27 cellular contexts compared by ENCODE assay signal in genomic region chr7:127000725-127001124, GRCh38.
DNase-seq lines count a peak whose midpoint lies in the region; ATAC-seq, FAIRE-seq and TF ChIP-seq lines count a peak whose summit lies in the region.
"Had no signal": no experiment of that assay in that cellular context is flagged by ENCODE, and none has a peak within 500 bp of the region (broad histone marks: within the 10 kb centered on the region; RNA-seq: fewer than 3 reads in every experiment).

No MANE protein-coding gene starts in this region.

- H3K4me2 ChIP-seq in K562 (ENCODE audit: insufficient read depth, low read length), result no peak overlapping the region
- H3K4me2 ChIP-seq: A549; BLaER1; BLaER1 treated with 17β-estradiol and CSF1 and Interleukin-3, amounts not matched to agents 10 nM and 100 nM had no signal

- CTCF ChIA-PET in K562 (lab: Yijun Ruan, JAX; ENCODE audit: low intra/inter-chr PET ratio), result no interaction called here

- WGBS in K562 (ENCODE audit: insufficient coverage, low coverage, missing lambda C conversion rate), result 5% methylated on average over 3 of the region's 3 CpGs

- no peaks in the 10 kb centered on the region for H3K9me3 ChIP-seq in K562 (replicated peaks; ENCODE audit: control insufficient read depth, insufficient read depth, low read depth, low read length)
- H3K9me3 ChIP-seq: A549; BE2C; BLaER1; BLaER1 treated with 17β-estradiol and CSF1 and Interleukin-3, amounts not matched to agents 10 nM and 100 nM; Caco-2 had no signal

- intact Hi-C loops in K562 (cut with micrococcal nuclease), result no loop called here

- H3K9me1 ChIP-seq in K562 (ENCODE audit: control insufficient read depth, insufficient read depth, low read length), result no peaks in the 10 kb centered on the region

- no peaks in the 10 kb centered on the region for H4K20me1 ChIP-seq in K562 (replicated peaks; ENCODE audit: control insufficient read depth, insufficient read depth, low read length)
- H4K20me1 ChIP-seq: BLaER1; BLaER1 treated with 17β-estradiol and CSF1 and Interleukin-3, amounts not matched to agents 10 nM and 100 nM had no signal

- no peak for TF ChIP-seq CTCF in K562 (IDR thresholded peaks at IDR 0.05 in 2 of 3, conservative IDR thresholded peaks at IDR 0.05 in 1 of 3; ENCODE audit: insufficient read depth in 2 of 3, low read depth in 1 of 3, low read length in 3 of 3)

- DNase-seq in K562 (ENCODE audit: extremely low read depth in 1 of 4, low spot score in 3 of 4), result no peak
- no peak for DNase-seq in AML-193 (lab: John Stamatoyannopoulos, UW)
- DNase-seq: 8988T; ACHN; BE2C; C1 segment of cervical spinal cord; Caco-2; Calu3; CD4-positive, alpha-beta memory T cell; CD4-positive, alpha-beta T cell; CD4-positive, CD25-positive, alpha-beta regulatory T cell; CD8-positive, alpha-beta memory T cell; CD8-positive, alpha-beta T cell; COR-L47; DMS 273 treated with DMSO at 0.1 percent for 48 hours; DMS153; DMS53; DMS79; DMS79 treated with DMSO at 0.1 percent for 48 hours; DND-41; EL had no signal

- TF ChIP-seq POLR2A in K562 (conservative IDR thresholded peaks at IDR 0.05), result no peak

- no peaks in the 10 kb centered on the region for H3K36me3 ChIP-seq in K562 (ENCODE audit: control insufficient read depth, insufficient read depth, low read length)
- H3K36me3 ChIP-seq: BE2C; BLaER1; BLaER1 treated with 17β-estradiol and CSF1 and Interleukin-3, amounts not matched to agents 10 nM and 100 nM had no signal

- in situ Hi-C loops in K562 (cut with MboI), result no loop called here

- POLR2A ChIA-PET in K562 (lab: Yijun Ruan, JAX), result no interaction called here

- no peak for TF ChIP-seq EP300 in K562 (IDR thresholded peaks at IDR 0.05; ENCODE audit: low read length)

- no peaks in the 10 kb centered on the region for H3K4me1 ChIP-seq in K562 (replicated peaks in 1 of 2; ENCODE audit: control insufficient read depth in 2 of 2, insufficient read depth in 2 of 2, low read length in 2 of 2)
- H3K4me1 ChIP-seq: A549, BE2C, BLaER1, Caco-2 had no signal

- H3K27me3 ChIP-seq in K562 (ENCODE audit: control insufficient read depth in 2 of 2, insufficient read depth in 2 of 2, low read length in 2 of 2), result no peaks in the 10 kb centered on the region
- H3K27me3 ChIP-seq: BLaER1; BLaER1 treated with 17β-estradiol and CSF1 and Interleukin-3, amounts not matched to agents 10 nM and 100 nM had no signal

- no peak for TF ChIP-seq RAD21 in K562 (CRISPR knock-in tag; conservative IDR thresholded peaks at IDR 0.05 in 1 of 2, IDR thresholded peaks at IDR 0.05 in 1 of 2)

- H3K9ac ChIP-seq in K562 (ENCODE audit: insufficient read depth in 1 of 2, low read depth in 2 of 2, low read length in 2 of 2), result no peak overlapping the region
- H3K9ac ChIP-seq: BLaER1; BLaER1 treated with 17β-estradiol and CSF1 and Interleukin-3, amounts not matched to agents 10 nM and 100 nM had no signal

- no TSS peak for BruUV-seq in K562 (replicated peaks; lab: Mats Ljungman, UMichigan)

- H3K27ac ChIP-seq in K562 (ENCODE audit: extremely low read depth, low read depth, low read length), result no peak overlapping the region
- H3K27ac ChIP-seq: 22Rv1; A549; BLaER1; BLaER1 treated with 17β-estradiol and CSF1 and Interleukin-3, amounts not matched to agents 10 nM and 100 nM; C4-2B had no signal

- no peak for ATAC-seq in K562
- ATAC-seq: A549; CD8-positive, alpha-beta T cell had no signal

- no peak overlapping the region for H2AFZ ChIP-seq in K562 (ENCODE audit: low read depth, low read length)

- no peak for FAIRE-seq in K562 (lab: Jason Lieb, UNC)
- FAIRE-seq: A549, D721Med had no signal

- no peaks in the 10 kb centered on the region for H3K79me2 ChIP-seq in K562 (ENCODE audit: control insufficient read depth, insufficient read depth, low read length)

- no peak overlapping the region for H3K4me3 ChIP-seq in K562
- H3K4me3 ChIP-seq: A549; BLaER1; BLaER1 treated with 17β-estradiol and CSF1 and Interleukin-3, amounts not matched to agents 10 nM and 100 nM had no signal

TF ChIP-seq in K562, 482 proteins besides CTCF, POLR2A, EP300 and RAD21:
- no peak for TF ChIP-seq ERF (CRISPR knock-in tag; IDR thresholded peaks at IDR 0.05)
- TF ChIP-seq CEBPB (tag; IDR thresholded peaks at IDR 0.05), result peak; percentile 71
- TF ChIP-seq CEBPG (CRISPR knock-in tag; IDR thresholded peaks at IDR 0.05), result no peak
- peak in 1 of 2 experiments; percentile 58; a peak in 2 of 4 replicates for TF ChIP-seq CEBPG (tag; conservative IDR thresholded peaks at IDR 0.05 in 1 of 2, IDR thresholded peaks at IDR 0.05 in 1 of 2)
- TF ChIP-seq TSC22D4 (tag; IDR thresholded peaks at IDR 0.05), result no peak
